13 cellular contexts compared by ENCODE assay signal in the genomic region with DNA sequence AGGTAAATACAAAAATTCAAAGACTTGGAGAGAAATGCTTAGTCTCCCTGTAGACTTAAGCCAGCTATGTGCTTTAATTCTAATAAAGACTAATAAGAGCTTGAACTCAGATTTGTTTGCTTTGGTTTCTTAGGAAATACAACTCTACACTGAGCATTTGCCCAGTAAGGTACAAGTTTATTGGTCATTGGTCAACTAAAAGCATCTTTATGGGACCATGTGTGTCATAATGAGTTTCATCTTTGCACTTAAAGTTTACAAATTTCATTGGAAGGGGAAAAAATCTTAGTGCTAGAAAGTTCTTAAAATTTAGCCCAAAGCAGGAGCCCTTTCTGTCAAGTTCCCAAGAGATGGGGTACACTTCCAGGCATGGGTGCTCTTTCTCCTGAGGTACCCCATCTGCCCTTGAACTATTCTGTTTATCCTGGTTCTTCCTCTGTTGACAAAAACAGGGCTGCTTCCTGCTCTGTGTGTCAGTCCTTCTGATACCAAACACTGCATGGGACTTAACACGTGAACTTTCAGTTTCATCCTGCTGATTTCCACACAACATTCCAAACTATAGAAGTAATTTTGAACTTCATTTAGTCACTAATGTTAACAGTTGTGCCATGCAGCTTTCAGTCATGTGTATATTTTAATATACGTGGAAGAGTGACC.
DNase-seq lines count a peak whose midpoint lies in the region; ATAC-seq, FAIRE-seq and TF ChIP-seq lines count a peak whose summit lies in the region.
"Had no signal": no experiment of that assay in that cellular context is flagged by ENCODE, and none has a peak within 500 bp of the region (broad histone marks: within the 10 kb centered on the region; RNA-seq: fewer than 3 reads in every experiment).

No MANE protein-coding gene starts in this region.

- H3K36me3 ChIP-seq in bronchial epithelial cell (ENCODE audit: control insufficient read depth, insufficient read depth, low read length) (peaks cover 1% of the 10 kb centered on the region), left ventricle myocardium inferior (no peaks in the 10 kb centered on the region)

- no peaks in the 10 kb centered on the region for H3K4me1 Mint-ChIP-seq in activated CD4-positive, alpha-beta T cell treated with anti-CD3 and anti-CD28 coated beads for 36 hours
- no peaks in the 10 kb centered on the region for H3K4me1 Mint-ChIP-seq in T-cell
- H3K4me1 Mint-ChIP-seq in T-helper 17 cell, result no peaks in the 10 kb centered on the region
- H3K4me1 Mint-ChIP-seq: activated CD4-positive, alpha-beta T cell treated with anti-CD3 and anti-CD28 coated beads, Interleukin-2, amount 10 ng/mL, durations not matched to agents 7 days and 5 days; activated T-helper 17 cell treated with anti-CD3 and anti-CD28 coated beads, Interleukin-2, amount 50 U/mL, for 72 hours had no signal

- H3K27me3 ChIP-seq in bronchial epithelial cell (ENCODE audit: control insufficient read depth, insufficient read depth, low read length), result no peaks in the 10 kb centered on the region
- no peaks in the 10 kb centered on the region for H3K27me3 ChIP-seq in left ventricle myocardium inferior (ENCODE audit: low read depth)

- H3K36me3 Mint-ChIP-seq in activated CD4-positive, alpha-beta T cell treated with anti-CD3 and anti-CD28 coated beads for 36 hours (ENCODE audit: low read depth), result no peaks in the 10 kb centered on the region
- H3K36me3 Mint-ChIP-seq in T-cell (no peaks in the 10 kb centered on the region), T-helper 17 cell (ENCODE audit: low read depth) (no peaks in the 10 kb centered on the region)

- H3K9me3 ChIP-seq in left ventricle myocardium inferior (replicated peaks), result no peaks in the 10 kb centered on the region
- no peaks in the 10 kb centered on the region for H3K9me3 ChIP-seq in T-helper 17 cell (ENCODE audit: control insufficient read depth, low read length, poor library complexity, severe bottlenecking)

- ATAC-seq in activated CD4-positive, alpha-beta T cell treated with anti-CD3 and anti-CD28 coated beads for 36 hours, result no peak
- ATAC-seq in T-cell (replicated peaks in 1 of 4) (no peak), T-helper 17 cell (no peak)
- ATAC-seq: activated T-helper 17 cell treated with anti-CD3 and anti-CD28 coated beads, Interleukin-2, amount 50 U/mL, for 72 hours; HCT116 had no signal

- DNase-seq in GM03348 (ENCODE audit: low spot score) (peak; percentile 78), bronchial epithelial cell (ENCODE audit: low read depth) (peak; percentile 67), left ventricle myocardium inferior (no peak), stromal cell of bone marrow (ENCODE audit: low read depth) (peak; percentile 51), T-cell (no peak), T-helper 17 cell (no peak)
- no peak for DNase-seq in activated CD8-positive, alpha-beta memory T cell treated with anti-CD3 and anti-CD28 coated beads, Interleukin-2, amount 50 U/mL, for 48 hours
- DNase-seq in activated CD4-positive, alpha-beta T cell treated with anti-CD3 and anti-CD28 coated beads for 36 hours, result no peak
- DNase-seq: activated CD4-positive, alpha-beta T cell treated with anti-CD3 and anti-CD28 coated beads, Interleukin-2, amount 10 ng/mL, durations not matched to agents 7 days and 5 days; COR-L47; NCI-H1436 treated with DMSO at 0.1 percent for 48 hours had no signal

- H3K27ac Mint-ChIP-seq in activated CD4-positive, alpha-beta T cell treated with anti-CD3 and anti-CD28 coated beads for 36 hours, result no peak overlapping the region
- H3K27ac Mint-ChIP-seq in T-cell, result no peak overlapping the region
- no peak overlapping the region for H3K27ac Mint-ChIP-seq in T-helper 17 cell
- H3K27ac Mint-ChIP-seq: activated CD4-positive, alpha-beta T cell treated with anti-CD3 and anti-CD28 coated beads, Interleukin-2, amount 10 ng/mL, durations not matched to agents 7 days and 5 days; activated T-helper 17 cell treated with anti-CD3 and anti-CD28 coated beads, Interleukin-2, amount 50 U/mL, for 72 hours had no signal

- peak overlapping the region; percentile 90 for H3K27ac ChIP-seq in left ventricle myocardium inferior (replicated peaks)

- POLR2A ChIA-PET in activated CD4-positive, alpha-beta T cell treated with anti-CD3 and anti-CD28 coated beads for 36 hours (lab: Charles Lee), result no interaction called here
- POLR2A ChIA-PET in T-cell (lab: Charles Lee), result no interaction called here

- H3K27me3 Mint-ChIP-seq in activated CD4-positive, alpha-beta T cell treated with anti-CD3 and anti-CD28 coated beads for 36 hours, result no peaks in the 10 kb centered on the region
- H3K27me3 Mint-ChIP-seq in T-cell (peaks cover 4 to 10% of the 10 kb centered on the region in 2 donors), T-helper 17 cell (peaks cover 11% of the 10 kb centered on the region)
- H3K27me3 Mint-ChIP-seq: activated CD4-positive, alpha-beta T cell treated with anti-CD3 and anti-CD28 coated beads, Interleukin-2, amount 10 ng/mL, durations not matched to agents 7 days and 5 days had no signal

- no peak overlapping the region for H3K4me3 Mint-ChIP-seq in activated CD4-positive, alpha-beta T cell treated with anti-CD3 and anti-CD28 coated beads for 36 hours
- H3K4me3 Mint-ChIP-seq in T-cell (no peak overlapping the region), T-helper 17 cell (no peak overlapping the region)
- H3K4me3 Mint-ChIP-seq: activated CD4-positive, alpha-beta T cell treated with anti-CD3 and anti-CD28 coated beads, Interleukin-2, amount 10 ng/mL, durations not matched to agents 7 days and 5 days; activated T-helper 17 cell treated with anti-CD3 and anti-CD28 coated beads, Interleukin-2, amount 50 U/mL, for 72 hours had no signal

- H3K4me1 ChIP-seq in left ventricle myocardium inferior, result peaks cover 97% of the 10 kb centered on the region

- no peaks in the 10 kb centered on the region for H3K9me3 Mint-ChIP-seq in activated CD4-positive, alpha-beta T cell treated with anti-CD3 and anti-CD28 coated beads for 36 hours (ENCODE audit: low read depth)
- H3K9me3 Mint-ChIP-seq in T-cell, result no peaks in the 10 kb centered on the region
- H3K9me3 Mint-ChIP-seq: activated CD4-positive, alpha-beta T cell treated with anti-CD3 and anti-CD28 coated beads, Interleukin-2, amount 10 ng/mL, durations not matched to agents 7 days and 5 days had no signal

- no peak for FAIRE-seq in bronchial epithelial cell (lab: Jason Lieb, UNC)

- intact Hi-C loops in left ventricle myocardium inferior (cut with micrococcal nuclease), result no loop called here
- intact Hi-C loops in activated CD4-positive, alpha-beta T cell treated with anti-CD3 and anti-CD28 coated beads for 36 hours (cut with DNase I, micrococcal nuclease), result no loop called here

- CTCF ChIA-PET in activated CD4-positive, alpha-beta T cell treated with anti-CD3 and anti-CD28 coated beads for 36 hours (lab: Charles Lee), result interaction anchor here (0.6 kb wide), 1 partner anchor 212 kb away, joined by 3 read pairs; no protein-coding TSS in a partner anchor
- CTCF ChIA-PET in T-cell (lab: Charles Lee), result interaction anchor here in 1 of 2 donors (0.8 kb wide), 1 partner anchor 31 kb away, joined by 3 read pairs; no protein-coding TSS in a partner anchor

- H3K4me3 ChIP-seq in bronchial epithelial cell (ENCODE audit: low read depth, low read length), result no peak overlapping the region
- no peak overlapping the region for H3K4me3 ChIP-seq in left ventricle myocardium inferior

- TF ChIP-seq CTCF in bronchial epithelial cell (IDR thresholded peaks at IDR 0.05; ENCODE audit: insufficient read depth, low read length, severe bottlenecking), result no peak
- no peak for TF ChIP-seq CTCF in left ventricle myocardium inferior (IDR thresholded peaks at IDR 0.05; ENCODE audit: borderline replicate concordance)

Comparison
In these comparisons a context has a peak if more than half of its experiments do, and no peak if none do; other contexts are left out.
1. DNase-seq: peak in GM03348 (single experiment), bronchial epithelial cell (single experiment) and stromal cell of bone marrow (single experiment); none in left ventricle myocardium inferior (single experiment), activated CD8-positive, alpha-beta memory T cell treated with anti-CD3 and anti-CD28 coated beads, Interleukin-2, amount 50 U/mL, for 48 hours (single experiment), activated CD4-positive, alpha-beta T cell treated with anti-CD3 and anti-CD28 coated beads for 36 hours (single experiment), T-cell (0 of 34) and T-helper 17 cell (0 of 3).